9 cellular contexts compared by ENCODE assay signal in genomic region chr6:71289802-71290175, GRCh38. TPM values are rescaled to one million over a fixed set of nuclear protein-coding genes. Genes with fewer than 3 reads are reported as not detected.
DNase-seq lines count a peak whose midpoint lies in the region; ATAC-seq and TF ChIP-seq lines count a peak whose summit lies in the region.
"Had no signal": no experiment of that assay in that cellular context is flagged by ENCODE, and none has a peak within 500 bp of the region (broad histone marks: within the 10 kb centered on the region; RNA-seq: fewer than 3 reads in every experiment).

No MANE protein-coding gene starts in this region.

- H2AFZ ChIP-seq in OCI-LY3 (ENCODE audit: low read depth, low read length): peak overlapping the region; percentile 37; the same call in 1 of the 2 replicates
- no peak overlapping the region for H2AFZ ChIP-seq in osteoblast (ENCODE audit: low read length)

- no peaks in the 10 kb centered on the region for H3K27me3 ChIP-seq in CD8-positive, alpha-beta memory T cell (ENCODE audit: insufficient read depth, low read length, poor library complexity, severe bottlenecking)
- no peaks in the 10 kb centered on the region for H3K27me3 ChIP-seq in OCI-LY3 (ENCODE audit: low read depth, low read length)
- H3K27me3 ChIP-seq in endodermal cell (ENCODE audit: control insufficient read depth, insufficient read depth, low read length, poor library complexity, severe bottlenecking): no peaks in the 10 kb centered on the region
- H3K27me3 ChIP-seq in osteoblast (ENCODE audit: insufficient read depth, low read length): no peaks in the 10 kb centered on the region

- peaks cover 36% of the 10 kb centered on the region for H4K20me1 ChIP-seq in OCI-LY3 (ENCODE audit: insufficient read depth, low read length)
- H4K20me1 ChIP-seq in osteoblast (ENCODE audit: insufficient read depth, low read length): no peaks in the 10 kb centered on the region

- H3K4me3 ChIP-seq in CD8-positive, alpha-beta memory T cell (ENCODE audit: low read length): peak overlapping the region; percentile 30
- H3K4me3 ChIP-seq in OCI-LY3 (ENCODE audit: low read length) (peak overlapping the region; percentile 80), endodermal cell (ENCODE audit: low read length) (peak overlapping the region; percentile 48), osteoblast (ENCODE audit: insufficient read depth, low read length) (peak overlapping the region; percentile 82)

- peaks cover 6 to 16% (median 7%) of the 10 kb centered on the region in 3 donors for H3K36me3 Mint-ChIP-seq in CD8-positive, alpha-beta memory T cell
- H3K36me3 Mint-ChIP-seq in endodermal cell (ENCODE audit: low read depth): peaks cover 15% of the 10 kb centered on the region

- H3K79me2 ChIP-seq in OCI-LY3 (ENCODE audit: low read length) (peaks cover 57% of the 10 kb centered on the region), osteoblast (ENCODE audit: insufficient read depth, low read length) (peaks cover 33% of the 10 kb centered on the region)

- peak overlapping the region; percentile 85 for H3K4me2 ChIP-seq in OCI-LY3 (ENCODE audit: low read length)
- peak overlapping the region; percentile 80 for H3K4me2 ChIP-seq in osteoblast (ENCODE audit: insufficient read depth, low read length)

- DNase-seq in CD8-positive, alpha-beta memory T cell: no peak
- DNase-seq in endodermal cell (no peak), osteoblast (ENCODE audit: insufficient read length, low spot score, missing footprints) (peak; percentile 58), SKM-1 treated with dmso at 0.1 percent for 144 hours (lab: John Stamatoyannopoulos, UW; ENCODE audit: unreplicated experiment) (no peak), AML-193 (lab: John Stamatoyannopoulos, UW) (no peak), HT-29 (ENCODE audit: low spot score) (no peak)
- DNase-seq: NCI-H187 treated with DMSO at 0.1 percent for 48 hours had no signal

- H3K9me3 ChIP-seq in CD8-positive, alpha-beta memory T cell (ENCODE audit: low read length): no peaks in the 10 kb centered on the region
- H3K9me3 ChIP-seq in OCI-LY3 (ENCODE audit: insufficient read depth, low read length): no peaks in the 10 kb centered on the region
- no peaks in the 10 kb centered on the region for H3K9me3 ChIP-seq in endodermal cell (ENCODE audit: control insufficient read depth, low read length)
- H3K9me3 ChIP-seq in osteoblast (ENCODE audit: low read depth, low read length): no peaks in the 10 kb centered on the region

- POLR2A ChIA-PET in CD8-positive, alpha-beta memory T cell (lab: Charles Lee): no interaction called here

- H3K36me3 ChIP-seq in CD8-positive, alpha-beta memory T cell (ENCODE audit: insufficient read depth, low read length): no peaks in the 10 kb centered on the region
- H3K36me3 ChIP-seq in OCI-LY3 (replicated peaks; ENCODE audit: low read depth, low read length) (peaks cover 37% of the 10 kb centered on the region), endodermal cell (ENCODE audit: control insufficient read depth, insufficient read depth, low read length) (peaks cover 3% of the 10 kb centered on the region), osteoblast (ENCODE audit: insufficient read depth, low read length) (no peaks in the 10 kb centered on the region)

- ATAC-seq in HG03521 (IDR thresholded peaks at IDR 0.05; ENCODE audit: unreplicated experiment): no peak

- H3K9ac ChIP-seq in OCI-LY3 (ENCODE audit: low read length) (peak overlapping the region; percentile 86), endodermal cell (ENCODE audit: extremely low read depth, low read length, poor library complexity, severe bottlenecking) (no peak overlapping the region)

- CTCF ChIA-PET in CD8-positive, alpha-beta memory T cell (lab: Charles Lee): interaction anchor here (1.0 to 1.9 kb wide), 3 partner anchors 10 to 19 kb away, joined by 3 to 4 read pairs (median 3); no protein-coding TSS in a partner anchor

- no peaks in the 10 kb centered on the region for H3K9me3 Mint-ChIP-seq in CD8-positive, alpha-beta memory T cell
- no peaks in the 10 kb centered on the region for H3K9me3 Mint-ChIP-seq in endodermal cell

- H3K4me1 ChIP-seq in CD8-positive, alpha-beta memory T cell (ENCODE audit: insufficient read depth, low read length): peaks cover 14% of the 10 kb centered on the region
- H3K4me1 ChIP-seq in OCI-LY3 (ENCODE audit: low read length): peaks cover 37% of the 10 kb centered on the region
- H3K4me1 ChIP-seq in endodermal cell (ENCODE audit: control insufficient read depth, insufficient read depth, low read length): no peaks in the 10 kb centered on the region
- H3K4me1 ChIP-seq in osteoblast (ENCODE audit: insufficient read depth, low read length): peaks cover 22% of the 10 kb centered on the region

- TF ChIP-seq CTCF in OCI-LY3 (IDR thresholded peaks at IDR 0.05; ENCODE audit: low read depth, low read length) (no peak), endodermal cell (conservative IDR thresholded peaks at IDR 0.05) (no peak), osteoblast (IDR thresholded peaks at IDR 0.05; ENCODE audit: extremely low read depth, low read depth, low read length) (no peak)

- 86 to 90% methylated on average over 1 to 5 of the region's 5 CpGs for WGBS in endodermal cell (ENCODE audit: insufficient coverage in 1 of 2, insufficient read length in 1 of 2), 2 experiments

- H3K4me3 Mint-ChIP-seq in CD8-positive, alpha-beta memory T cell: peak overlapping the region; percentile 79 to 90 (median 86)
- peak overlapping the region; percentile 63 for H3K4me3 Mint-ChIP-seq in endodermal cell

- H3K27ac ChIP-seq in CD8-positive, alpha-beta memory T cell (ENCODE audit: low read depth, low read length): no peak overlapping the region
- H3K27ac ChIP-seq in OCI-LY3 (ENCODE audit: low read length): peak overlapping the region; percentile 50
- no peak overlapping the region for H3K27ac ChIP-seq in endodermal cell (ENCODE audit: low read depth, low read length)
- no peak overlapping the region for H3K27ac ChIP-seq in osteoblast (ENCODE audit: low read depth, low read length)

- peaks cover 46 to 56% (median 53%) of the 10 kb centered on the region in 3 donors for H3K4me1 Mint-ChIP-seq in CD8-positive, alpha-beta memory T cell
- peaks cover 22% of the 10 kb centered on the region for H3K4me1 Mint-ChIP-seq in endodermal cell

- peak overlapping the region; percentile 4 to 84 (median 67) for H3K27ac Mint-ChIP-seq in CD8-positive, alpha-beta memory T cell
- H3K27ac Mint-ChIP-seq in endodermal cell: peak overlapping the region; percentile 13

- H3K27me3 Mint-ChIP-seq in CD8-positive, alpha-beta memory T cell: no peaks in the 10 kb centered on the region
- peaks cover 7% of the 10 kb centered on the region for H3K27me3 Mint-ChIP-seq in endodermal cell (ENCODE audit: insufficient read depth)

RNA-seq across cellular contexts. Expression of gene OGFRL1, which starts 1.2 kb away (rescaled TPM):
- 1 to 10 TPM; 5.5 to 5.6 TPM for total RNA-seq in CD8-positive, alpha-beta memory T cell
- polyA plus RNA-seq in CD8-positive, alpha-beta memory T cell: 4.1 TPM
- total RNA-seq in endodermal cell (1 to 10 TPM; 9.1 to 9.4 TPM), osteoblast (15.9 and 18.0 TPM in 2 replicates)
- 6.9 TPM for polyA plus RNA-seq in endodermal cell (2013, experiment 1 of 2)
- 6.5 TPM for polyA plus RNA-seq in endodermal cell (2013, experiment 2 of 2)
- total RNA-seq in HT-29 (2014; rRNA removed; shearing (Covaris generic)): not detected in 2 replicates

Comparison
In these comparisons a context has a peak if more than half of its experiments do, and no peak if none do; other contexts are left out.
1. H3K4me3 ChIP-seq: peak in every context shown above with its lines; median percentile 82 in osteoblast; 80 in OCI-LY3; 48 in endodermal cell; 30 in CD8-positive, alpha-beta memory T cell.